1 cellular context compared by ENCODE assay signal in genomic region chr1:206979379-206980043, GRCh38.
TF ChIP-seq lines count a peak whose summit lies in the region.

No MANE protein-coding gene starts in this region.

TF ChIP-seq in WTC11, 78 proteins besides CTCF, POLR2A, EP300 and RAD21 (continued from another document):
- TF ChIP-seq ATF2 (CRISPR knock-in tag; IDR thresholded peaks at IDR 0.05; ENCODE audit: borderline replicate concordance, low read depth): no peak
- TF ChIP-seq NFE2L1 (CRISPR knock-in tag; IDR thresholded peaks at IDR 0.05): no peak
- TF ChIP-seq E2F1 (CRISPR knock-in tag; IDR thresholded peaks at IDR 0.05): no peak
- no peak for TF ChIP-seq ZNF423 (CRISPR knock-in tag; IDR thresholded peaks at IDR 0.05)
- TF ChIP-seq MXD4 (CRISPR knock-in tag; IDR thresholded peaks at IDR 0.05; ENCODE audit: borderline replicate concordance): no peak
- no peak for TF ChIP-seq NR2C2 (CRISPR knock-in tag; IDR thresholded peaks at IDR 0.05)
- TF ChIP-seq RELA (CRISPR knock-in tag; IDR thresholded peaks at IDR 0.05; ENCODE audit: borderline replicate concordance): no peak
- no peak for TF ChIP-seq CREB1 (CRISPR knock-in tag; IDR thresholded peaks at IDR 0.05)
- TF ChIP-seq OVOL2 (CRISPR knock-in tag; IDR thresholded peaks at IDR 0.05; ENCODE audit: borderline replicate concordance): no peak
- no peak for TF ChIP-seq ZMAT4 (CRISPR knock-in tag; IDR thresholded peaks at IDR 0.05)
- no peak for TF ChIP-seq ZNF219 (CRISPR knock-in tag; IDR thresholded peaks at IDR 0.05; ENCODE audit: borderline replicate concordance)
TF ChIP-seq in WTC11: peak in this region for 0.
